ENCODE assay signal across 8 cellular contexts in genomic region chr12:6928703-6929407, GRCh38. TPM values are rescaled to one million over a fixed set of nuclear protein-coding genes. Genes with fewer than 3 reads are reported as not detected.
A peak's percentile ranks its signal among the peaks of the same experiment; 100 is the strongest.
DNase-seq lines count a peak whose midpoint lies in the region; ATAC-seq and TF ChIP-seq lines count a peak whose summit lies in the region.

No MANE protein-coding gene starts in this region.

- WGBS in ectodermal cell, 2 experiments: 3 to 4% methylated on average over 19 of the region's 19 CpGs

- ATAC-seq in natural killer cell treated with Interleukin-12 subunit alpha and Interleukin-12 subunit beta and Interleukin-15 and Interleukin-18, amount 100 ng/mL, for 72 hours: no peak
- ATAC-seq in HG03460 (IDR thresholded peaks at IDR 0.05; ENCODE audit: unreplicated experiment) (no peak), HG03108 (IDR thresholded peaks at IDR 0.05; ENCODE audit: unreplicated experiment) (no peak)

- no peaks in the 10 kb centered on the region for H3K27me3 ChIP-seq in ectodermal cell (ENCODE audit: control insufficient read depth, insufficient read depth, low read length, poor library complexity, severe bottlenecking)

- H3K9me3 Mint-ChIP-seq in CD14-positive monocyte: peaks cover 0 to 5% (median 2%) of the 10 kb centered on the region in 7 donors
- no peaks in the 10 kb centered on the region for H3K9me3 Mint-ChIP-seq in natural killer cell treated with Interleukin-12 subunit alpha and Interleukin-12 subunit beta and Interleukin-15 and Interleukin-18, amount 100 ng/mL, for 72 hours

- H3K4me1 ChIP-seq in ectodermal cell (ENCODE audit: control insufficient read depth, insufficient read depth, low read length): peaks cover 36% of the 10 kb centered on the region

- H3K27me3 Mint-ChIP-seq in CD14-positive monocyte (ENCODE audit: low read depth in 3 of 3): peaks cover 32 to 57% (median 47%) of the 10 kb centered on the region in 3 donors
- no peaks in the 10 kb centered on the region for H3K27me3 Mint-ChIP-seq in natural killer cell treated with Interleukin-12 subunit alpha and Interleukin-12 subunit beta and Interleukin-15 and Interleukin-18, amount 100 ng/mL, for 72 hours

- no peak for TF ChIP-seq POLR2A in NB4 (IDR thresholded peaks at IDR 0.05; ENCODE audit: extremely low read depth, insufficient read length)

- peaks cover 41% of the 10 kb centered on the region for H3K4me1 Mint-ChIP-seq in CD14-positive monocyte
- peaks cover 42 to 45% of the 10 kb centered on the region in 2 donors for H3K4me1 Mint-ChIP-seq in natural killer cell treated with Interleukin-12 subunit alpha and Interleukin-12 subunit beta and Interleukin-15 and Interleukin-18, amount 100 ng/mL, for 72 hours (ENCODE audit: low read depth in 2 of 2)

- H3K27ac ChIP-seq in ectodermal cell (ENCODE audit: insufficient read depth, low read depth, low read length, poor library complexity, severe bottlenecking): peak overlapping the region; percentile 12

- H3K36me3 Mint-ChIP-seq in CD14-positive monocyte: peaks cover 7 to 15% of the 10 kb centered on the region in 2 donors
- no peaks in the 10 kb centered on the region for H3K36me3 Mint-ChIP-seq in natural killer cell treated with Interleukin-12 subunit alpha and Interleukin-12 subunit beta and Interleukin-15 and Interleukin-18, amount 100 ng/mL, for 72 hours

- TF ChIP-seq CTCF in CD14-positive monocyte (IDR thresholded peaks at IDR 0.05) (no peak), NB4 (IDR thresholded peaks at IDR 0.05; ENCODE audit: low read depth, low read length) (no peak)

- DNase-seq in CD14-positive monocyte (ENCODE audit: low spot score) (no peak), NB4 (ENCODE audit: low read depth) (no peak), NCI-H82 treated with DMSO at 0.1 percent for 48 hours (lab: John Stamatoyannopoulos, UW; ENCODE audit: unreplicated experiment) (no peak), dedifferentiated amniotic fluid mesenchymal stem cell (ENCODE audit: extremely low spot score) (no peak)
- DNase-seq in natural killer cell treated with Interleukin-12 subunit alpha and Interleukin-12 subunit beta and Interleukin-15 and Interleukin-18, amount 100 ng/mL, for 72 hours (ENCODE audit: low spot score): no peak

- H3K27ac Mint-ChIP-seq in CD14-positive monocyte: peak overlapping the region in 6 of 7 donors; percentile 41 to 80 (median 67)
- H3K27ac Mint-ChIP-seq in natural killer cell treated with Interleukin-12 subunit alpha and Interleukin-12 subunit beta and Interleukin-15 and Interleukin-18, amount 100 ng/mL, for 72 hours: peak overlapping the region; percentile 64 to 96

- H3K36me3 ChIP-seq in ectodermal cell (ENCODE audit: control insufficient read depth, insufficient read depth, low read length): peaks cover 7% of the 10 kb centered on the region

- no peaks in the 10 kb centered on the region for H3K9me3 ChIP-seq in ectodermal cell (ENCODE audit: control insufficient read depth, low read length)

- H3K4me3 Mint-ChIP-seq in CD14-positive monocyte: peak overlapping the region; percentile 89 to 93
- peak overlapping the region; percentile 80 for H3K4me3 Mint-ChIP-seq in natural killer cell treated with Interleukin-12 subunit alpha and Interleukin-12 subunit beta and Interleukin-15 and Interleukin-18, amount 100 ng/mL, for 72 hours

- intact Hi-C loops in CD14-positive monocyte (cut with micrococcal nuclease): no loop called here

- H3K4me3 ChIP-seq in NB4 (ENCODE audit: low read depth, low read length) (peak overlapping the region; percentile 25), ectodermal cell (ENCODE audit: insufficient read depth, low read depth, low read length) (peak overlapping the region; percentile 84)

RNA-seq across cellular contexts. Expression of gene ATN1, which starts 1.1 kb away (rescaled TPM):
- under 1 TPM in 1 of 2 donors, not detected in 1; 0.40 TPM for polyA plus RNA-seq in CD14-positive monocyte
- polyA plus RNA-seq in ectodermal cell (2013, experiment 1 of 4): 138 TPM
- polyA plus RNA-seq in ectodermal cell (2013, experiment 2 of 4): 139 TPM
- polyA plus RNA-seq in ectodermal cell (2013, experiment 3 of 4): 126 TPM
- 147 TPM for polyA plus RNA-seq in ectodermal cell (2013, experiment 4 of 4)
- 10 to 100 TPM; 36.5 to 62.2 TPM for total RNA-seq in natural killer cell treated with Interleukin-12 subunit alpha and Interleukin-12 subunit beta and Interleukin-15 and Interleukin-18, amount 100 ng/mL, for 72 hours

RNA-seq across cellular contexts. Expression of gene ENO2, which starts 14.5 kb away (rescaled TPM):
- polyA plus RNA-seq in CD14-positive monocyte: under 1 TPM; 0.09 to 0.19 TPM
- 136 TPM for polyA plus RNA-seq in ectodermal cell (2013, experiment 1 of 4)
- polyA plus RNA-seq in ectodermal cell (2013, experiment 2 of 4): 142 TPM
- 97.0 TPM for polyA plus RNA-seq in ectodermal cell (2013, experiment 3 of 4)
- polyA plus RNA-seq in ectodermal cell (2013, experiment 4 of 4): 113 TPM
- total RNA-seq in natural killer cell treated with Interleukin-12 subunit alpha and Interleukin-12 subunit beta and Interleukin-15 and Interleukin-18, amount 100 ng/mL, for 72 hours: 100 to 1,000 TPM; 151 to 158 TPM

RNA-seq across cellular contexts. Expression of gene RNU7-1, which starts 14.8 kb away (rescaled TPM):
- not detected for polyA plus RNA-seq in CD14-positive monocyte
- not detected for polyA plus RNA-seq in ectodermal cell (2013, experiment 1 of 4)
- polyA plus RNA-seq in ectodermal cell (2013, experiment 2 of 4): not detected
- polyA plus RNA-seq in ectodermal cell (2013, experiment 3 of 4): not detected
- not detected for polyA plus RNA-seq in ectodermal cell (2013, experiment 4 of 4)
- not detected for total RNA-seq in natural killer cell treated with Interleukin-12 subunit alpha and Interleukin-12 subunit beta and Interleukin-15 and Interleukin-18, amount 100 ng/mL, for 72 hours

RNA-seq across cellular contexts. Expression of gene C12orf57, which starts 15.0 kb away (rescaled TPM):
- polyA plus RNA-seq in CD14-positive monocyte: 10 to 100 TPM; 19.1 to 24.2 TPM
- polyA plus RNA-seq in ectodermal cell (2013, experiment 1 of 4): 290 TPM
- 288 TPM for polyA plus RNA-seq in ectodermal cell (2013, experiment 2 of 4)
- 271 TPM for polyA plus RNA-seq in ectodermal cell (2013, experiment 3 of 4)
- polyA plus RNA-seq in ectodermal cell (2013, experiment 4 of 4): 291 TPM
- 100 to 1,000 TPM in 1 of 2 donors, 10 to 100 TPM in 1; 89.7 to 106 TPM for total RNA-seq in natural killer cell treated with Interleukin-12 subunit alpha and Interleukin-12 subunit beta and Interleukin-15 and Interleukin-18, amount 100 ng/mL, for 72 hours

RNA-seq across cellular contexts. Expression of gene PTPN6, which starts 22.3 kb away (rescaled TPM):
- 100 to 1,000 TPM; 449 to 562 TPM for polyA plus RNA-seq in CD14-positive monocyte
- polyA plus RNA-seq in ectodermal cell (2013, experiment 1 of 4): 2.0 TPM
- 2.1 TPM for polyA plus RNA-seq in ectodermal cell (2013, experiment 2 of 4)
- 2.7 TPM for polyA plus RNA-seq in ectodermal cell (2013, experiment 3 of 4)
- polyA plus RNA-seq in ectodermal cell (2013, experiment 4 of 4): 2.5 TPM
- total RNA-seq in natural killer cell treated with Interleukin-12 subunit alpha and Interleukin-12 subunit beta and Interleukin-15 and Interleukin-18, amount 100 ng/mL, for 72 hours: 100 to 1,000 TPM in 1 of 2 donors, 10 to 100 TPM in 1; 71.6 to 131 TPM
